Comparison of ENCODE assay signal across 23 cellular contexts in the genomic region with DNA sequence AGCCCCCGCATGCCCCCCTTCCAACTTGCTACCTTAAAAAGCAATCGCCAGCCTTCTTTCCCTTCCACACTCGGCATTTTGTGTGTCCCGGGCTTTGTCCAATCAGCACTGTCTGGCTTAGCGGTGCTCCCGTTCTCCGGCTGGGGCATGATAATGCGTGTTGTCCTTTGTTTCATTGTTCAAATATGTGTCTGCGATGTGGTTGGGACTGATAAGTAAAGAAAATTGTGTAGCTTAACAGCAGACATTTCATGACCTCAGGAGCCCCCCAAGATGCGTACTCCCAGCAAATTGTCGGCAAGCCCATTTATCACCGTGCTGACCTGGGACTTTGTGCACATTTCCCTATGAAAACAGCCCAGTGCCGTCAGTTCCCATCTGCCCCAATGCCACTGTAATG.
DNase-seq lines count a peak whose midpoint lies in the region; ATAC-seq and TF ChIP-seq lines count a peak whose summit lies in the region.
"Had no signal": no experiment of that assay in that cellular context is flagged by ENCODE, and none has a peak within 500 bp of the region (broad histone marks: within the 10 kb centered on the region; RNA-seq: fewer than 3 reads in every experiment).

No MANE protein-coding gene starts in this region.

- H3K27me3 Mint-ChIP-seq in endodermal cell (ENCODE audit: insufficient read depth) (peaks cover 3% of the 10 kb centered on the region), neural crest cell (ENCODE audit: low read depth) (peaks cover 4% of the 10 kb centered on the region)

- no peaks in the 10 kb centered on the region for H3K27me3 ChIP-seq in endodermal cell (ENCODE audit: control insufficient read depth, insufficient read depth, low read length, poor library complexity, severe bottlenecking)
- H3K27me3 ChIP-seq: BE2C; BLaER1 treated with 17β-estradiol and CSF1 and Interleukin-3, amounts not matched to agents 10 nM and 100 nM had no signal

- H3K27ac ChIP-seq in endodermal cell (ENCODE audit: low read depth, low read length), result peak overlapping the region; percentile 65
- H3K27ac ChIP-seq: A549; BLaER1 treated with 17β-estradiol and CSF1 and Interleukin-3, amounts not matched to agents 10 nM and 100 nM; GM23248 had no signal

- TF ChIP-seq CTCF in endodermal cell (conservative IDR thresholded peaks at IDR 0.05) (no peak), neural crest cell (conservative IDR thresholded peaks at IDR 0.05) (no peak)

- no peaks in the 10 kb centered on the region for H3K9me3 ChIP-seq in endodermal cell (ENCODE audit: control insufficient read depth, low read length)
- H3K9me3 ChIP-seq: A549; BE2C; BLaER1 treated with 17β-estradiol and CSF1 and Interleukin-3, amounts not matched to agents 10 nM and 100 nM had no signal

- WGBS in endodermal cell (ENCODE audit: insufficient coverage in 1 of 2, insufficient read length in 1 of 2), 2 experiments, result 92 to 96% methylated on average over 8 to 13 of the region's 13 CpGs

- H3K36me3 ChIP-seq in endodermal cell (ENCODE audit: control insufficient read depth, insufficient read depth, low read length), result no peaks in the 10 kb centered on the region
- H3K36me3 ChIP-seq: BE2C; BLaER1 treated with 17β-estradiol and CSF1 and Interleukin-3, amounts not matched to agents 10 nM and 100 nM had no signal

- H3K4me1 ChIP-seq in endodermal cell (ENCODE audit: control insufficient read depth, insufficient read depth, low read length), result no peaks in the 10 kb centered on the region
- H3K4me1 ChIP-seq: BE2C had no signal

- H3K27ac Mint-ChIP-seq in endodermal cell (no peak overlapping the region), neural crest cell (ENCODE audit: unreplicated experiment) (peak overlapping the region; percentile 20)
- H3K27ac Mint-ChIP-seq: CD14-positive monocyte; CD4-positive, alpha-beta T cell; CD8-positive, alpha-beta memory T cell had no signal

- no peak overlapping the region for H3K4me3 ChIP-seq in endodermal cell (ENCODE audit: low read length)
- H3K4me3 ChIP-seq: A549; BLaER1 treated with 17β-estradiol and CSF1 and Interleukin-3, amounts not matched to agents 10 nM and 100 nM; GM23248 had no signal

- H3K9me3 Mint-ChIP-seq in endodermal cell (no peaks in the 10 kb centered on the region), neural crest cell (no peaks in the 10 kb centered on the region)
- H3K9me3 Mint-ChIP-seq: CD4-positive, alpha-beta T cell had no signal

- H3K4me3 Mint-ChIP-seq in endodermal cell (no peak overlapping the region), neural crest cell (no peak overlapping the region)
- H3K4me3 Mint-ChIP-seq: CD14-positive monocyte; CD4-positive, alpha-beta T cell; CD8-positive, alpha-beta memory T cell had no signal

- H3K36me3 Mint-ChIP-seq in endodermal cell (ENCODE audit: low read depth) (no peaks in the 10 kb centered on the region), neural crest cell (ENCODE audit: low read depth) (peaks cover 2% of the 10 kb centered on the region)
- H3K36me3 Mint-ChIP-seq: CD14-positive monocyte; CD8-positive, alpha-beta memory T cell had no signal

- DNase-seq in NCI-H748 (lab: John Stamatoyannopoulos, UW; ENCODE audit: unreplicated experiment) (peak; percentile 48), NCI-H748 treated with DMSO at 0.1 percent for 48 hours (lab: John Stamatoyannopoulos, UW) (no peak), endodermal cell (no peak), neural crest cell (ENCODE audit: low read depth, low spot score) (no peak)
- DNase-seq: 8988T; ACHN; AML-193; BE2C; Calu3; CD4-positive, alpha-beta T cell; CD8-positive, alpha-beta memory T cell; COR-L47; DMS53; DMS79 treated with DMSO at 0.1 percent for 48 hours; GF-D8; GM23248; H7; HCEC 1CT had no signal

- no peak overlapping the region for H3K9ac ChIP-seq in endodermal cell (ENCODE audit: extremely low read depth, low read length, poor library complexity, severe bottlenecking)
- H3K9ac ChIP-seq: BLaER1 treated with 17β-estradiol and CSF1 and Interleukin-3, amounts not matched to agents 10 nM and 100 nM; GM23248 had no signal

- H3K4me1 Mint-ChIP-seq in endodermal cell, result peaks cover 19% of the 10 kb centered on the region
- peaks cover 12% of the 10 kb centered on the region for H3K4me1 Mint-ChIP-seq in neural crest cell
- H3K4me1 Mint-ChIP-seq: CD14-positive monocyte had no signal

- ATAC-seq in HG02798 (IDR thresholded peaks at IDR 0.05; ENCODE audit: poor library complexity, unreplicated experiment) (no peak), GM19452 (IDR thresholded peaks at IDR 0.05; ENCODE audit: unreplicated experiment) (no peak)
- ATAC-seq: A549 had no signal
